Comparison of ENCODE assay signal across 15 cellular contexts in genomic region chr1:27886744-27887143, GRCh38. TPM values are rescaled to one million over a fixed set of nuclear protein-coding genes. Genes with fewer than 3 reads are reported as not detected.
DNase-seq lines count a peak whose midpoint lies in the region; ATAC-seq and TF ChIP-seq lines count a peak whose summit lies in the region.
"Had no signal": no experiment of that assay in that cellular context is flagged by ENCODE, and none has a peak within 500 bp of the region (broad histone marks: within the 10 kb centered on the region; RNA-seq: fewer than 3 reads in every experiment).

No MANE protein-coding gene starts in this region.

- peak overlapping the region; percentile 96 for H3K27ac ChIP-seq in HL-60 (replicated peaks)
- H3K27ac ChIP-seq in mucosa of rectum (ENCODE audit: low read depth in 2 of 2, low read length in 2 of 2), result peak overlapping the region; percentile 51 to 75
- no peak overlapping the region for H3K27ac ChIP-seq in uterus

- H3K9me3 Mint-ChIP-seq in CD14-positive monocyte, result no peaks in the 10 kb centered on the region
- H3K9me3 Mint-ChIP-seq in activated naive CD8-positive, alpha-beta T cell treated with anti-CD3 and anti-CD28 coated beads, Interleukin-2, amount 50 U/mL, for 24 hours, result no peaks in the 10 kb centered on the region
- H3K9me3 Mint-ChIP-seq: nephron had no signal

- H3K9ac ChIP-seq in mucosa of rectum (ENCODE audit: low read depth in 1 of 2, low read length in 2 of 2), result peak overlapping the region in 1 of 2 donors; percentile 34

- H3K4me3 Mint-ChIP-seq in CD14-positive monocyte, result peak overlapping the region; percentile 76 to 80
- peak overlapping the region; percentile 46 for H3K4me3 Mint-ChIP-seq in activated naive CD8-positive, alpha-beta T cell treated with anti-CD3 and anti-CD28 coated beads, Interleukin-2, amount 50 U/mL, for 24 hours
- H3K4me3 Mint-ChIP-seq: nephron had no signal

- no peak for ATAC-seq in activated naive CD8-positive, alpha-beta T cell treated with anti-CD3 and anti-CD28 coated beads, Interleukin-2, amount 50 U/mL, for 24 hours
- no peak for ATAC-seq in HG02884 (IDR thresholded peaks at IDR 0.05; ENCODE audit: unreplicated experiment)
- ATAC-seq in HG03469 (IDR thresholded peaks at IDR 0.05; ENCODE audit: unreplicated experiment), result no peak
- ATAC-seq: gastrocnemius medialis, HCT116 had no signal

- H3K9me3 ChIP-seq in mucosa of rectum (ENCODE audit: control insufficient read depth in 2 of 2, low read length in 2 of 2) (no peaks in the 10 kb centered on the region), uterus (no peaks in the 10 kb centered on the region)
- H3K9me3 ChIP-seq: gastrocnemius medialis had no signal

- H3K36me3 Mint-ChIP-seq in CD14-positive monocyte, result peaks cover 77 to 98% of the 10 kb centered on the region in 2 donors
- H3K36me3 Mint-ChIP-seq in activated naive CD8-positive, alpha-beta T cell treated with anti-CD3 and anti-CD28 coated beads, Interleukin-2, amount 50 U/mL, for 24 hours (ENCODE audit: low read depth), result peaks cover 61% of the 10 kb centered on the region

- peaks cover 21 to 26% of the 10 kb centered on the region in 2 donors for H3K36me3 ChIP-seq in mucosa of rectum (ENCODE audit: control insufficient read depth in 2 of 2, insufficient read depth in 2 of 2, low read length in 2 of 2)
- no peaks in the 10 kb centered on the region for H3K36me3 ChIP-seq in uterus

- H3K4me1 ChIP-seq in mucosa of rectum (ENCODE audit: control insufficient read depth in 2 of 2, insufficient read depth in 2 of 2, low read length in 2 of 2) (peaks cover 6 to 8% of the 10 kb centered on the region in 2 donors), uterus (no peaks in the 10 kb centered on the region)
- H3K4me1 ChIP-seq: gastrocnemius medialis had no signal

- peaks cover 93% of the 10 kb centered on the region for H3K4me1 Mint-ChIP-seq in CD14-positive monocyte
- peaks cover 77% of the 10 kb centered on the region for H3K4me1 Mint-ChIP-seq in activated naive CD8-positive, alpha-beta T cell treated with anti-CD3 and anti-CD28 coated beads, Interleukin-2, amount 50 U/mL, for 24 hours
- H3K4me1 Mint-ChIP-seq: nephron had no signal

- intact Hi-C loops in CD14-positive monocyte (cut with micrococcal nuclease), result loop anchor here in 1 of 2 donors (1.0 kb wide), 1 partner anchor 23 kb away; no protein-coding TSS in a partner anchor
- intact Hi-C loops in uterus (cut with DNase I; ENCODE audit: low total_unique reads), result no loop called here

- DNase-seq in CD14-positive monocyte (ENCODE audit: low spot score) (no peak), HL-60 (ENCODE audit: low read depth in 1 of 2, low spot score in 1 of 2) (no peak), uterus (no peak), NOMO-1 treated with DMSO at 0.1 percent for 48 hours (lab: John Stamatoyannopoulos, UW; ENCODE audit: unreplicated experiment) (no peak)
- no peak for DNase-seq in activated naive CD8-positive, alpha-beta T cell treated with anti-CD3 and anti-CD28 coated beads, Interleukin-2, amount 50 U/mL, for 24 hours
- DNase-seq: COR-L47, gastrocnemius medialis, islet precursor cell, NCI-H226, SW 1271 had no signal

- H3K27ac Mint-ChIP-seq in CD14-positive monocyte, result peak overlapping the region; percentile 99 to 100 (median 99)
- peak overlapping the region; percentile 76 for H3K27ac Mint-ChIP-seq in activated naive CD8-positive, alpha-beta T cell treated with anti-CD3 and anti-CD28 coated beads, Interleukin-2, amount 50 U/mL, for 24 hours
- H3K27ac Mint-ChIP-seq: nephron had no signal

- H3K4me3 ChIP-seq in HL-60 (replicated peaks; ENCODE audit: insufficient read depth, low read length) (peak overlapping the region; percentile 35), mucosa of rectum (ENCODE audit: low read length in 2 of 2) (peak overlapping the region in 1 of 2 donors; percentile 14), uterus (no peak overlapping the region)
- H3K4me3 ChIP-seq: gastrocnemius medialis had no signal

- H3K27me3 ChIP-seq in HL-60 (ENCODE audit: insufficient read depth, poor library complexity, severe bottlenecking) (no peaks in the 10 kb centered on the region), mucosa of rectum (ENCODE audit: control insufficient read depth in 2 of 2, insufficient read depth in 2 of 2, low read length in 2 of 2) (no peaks in the 10 kb centered on the region), uterus (no peaks in the 10 kb centered on the region)
- H3K27me3 ChIP-seq: gastrocnemius medialis had no signal

- TF ChIP-seq CTCF in CD14-positive monocyte (IDR thresholded peaks at IDR 0.05), result no peak
- no peak for TF ChIP-seq CTCF in HL-60 (IDR thresholded peaks at IDR 0.05; ENCODE audit: insufficient read depth, low read length)
- no peak for TF ChIP-seq CTCF in uterus (IDR thresholded peaks at IDR 0.05)

- peaks cover 0 to 2% (median 0%) of the 10 kb centered on the region in 3 donors for H3K27me3 Mint-ChIP-seq in CD14-positive monocyte (ENCODE audit: low read depth in 3 of 3)
- H3K27me3 Mint-ChIP-seq in activated naive CD8-positive, alpha-beta T cell treated with anti-CD3 and anti-CD28 coated beads, Interleukin-2, amount 50 U/mL, for 24 hours, result no peaks in the 10 kb centered on the region

- TF ChIP-seq POLR2A in uterus (IDR thresholded peaks at IDR 0.05), result no peak

RNA-seq across cellular contexts. Expression of gene THEMIS2, which starts 14.4 kb away (rescaled TPM):
- 100 to 1,000 TPM; 306 to 344 TPM for polyA plus RNA-seq in CD14-positive monocyte
- total RNA-seq in uterus, result 10 to 100 TPM in 2 of 4 donors, 1 to 10 TPM in 2; 5.1 to 28.9 (median 15.8) TPM

RNA-seq across cellular contexts. Expression of gene RPA2, which starts 27.6 kb away (rescaled TPM):
- 100 to 1,000 TPM in 1 of 2 donors, 10 to 100 TPM in 1; 67.3 to 106 TPM for polyA plus RNA-seq in CD14-positive monocyte
- total RNA-seq in uterus, result 10 to 100 TPM in 3 of 4 donors, 1 to 10 TPM in 1; 5.6 to 50.9 (median 34.1) TPM

RNA-seq across cellular contexts. Expression of gene SMPDL3B, which starts 48.1 kb away (rescaled TPM):
- under 1 TPM in 1 of 2 donors, not detected in 1; 0.13 TPM for polyA plus RNA-seq in CD14-positive monocyte
- 1 to 10 TPM in 1 of 4 donors, not detected in 3; 6.6 TPM for total RNA-seq in uterus

RNA-seq across cellular contexts. Expression of gene PPP1R8, which starts 56.2 kb away (rescaled TPM):
- 10 to 100 TPM; 21.4 to 23.9 TPM for polyA plus RNA-seq in CD14-positive monocyte
- total RNA-seq in uterus, result 10 to 100 TPM; 32.3 to 57.5 (median 43.6) TPM

Comparison
In these comparisons a context has a peak if more than half of its experiments do, and no peak if none do; other contexts are left out.
1. H3K27ac ChIP-seq: peak in HL-60 (single experiment) and mucosa of rectum (2 of 2); none in uterus (0 of 2).